ENCODE assay signal across 11 cellular contexts in genomic region chr11:83008581-83008923, GRCh38.
DNase-seq lines count a peak whose midpoint lies in the region; TF ChIP-seq lines count a peak whose summit lies in the region.
"Had no signal": no experiment of that assay in that cellular context is flagged by ENCODE, and none has a peak within 500 bp of the region (broad histone marks: within the 10 kb centered on the region; RNA-seq: fewer than 3 reads in every experiment).

No MANE protein-coding gene starts in this region.

- DNase-seq in ACHN (peak; percentile 20), HS-27A (ENCODE audit: low read depth) (peak; percentile 59), activated T-cell treated with anti-CD3 and anti-CD28 coated beads for 4 hours (no peak), epidermal melanocyte (ENCODE audit: insufficient read length, low spot score) (no peak), GM13976 (ENCODE audit: low spot score) (no peak)
- no peak for DNase-seq in stimulated activated naive CD4-positive, alpha-beta T cell (lab: John Stamatoyannopoulos, UW)
- DNase-seq: NCI-H2171 treated with DMSO at 0.1 percent for 48 hours, SHP77 treated with DMSO at 0.1 percent for 48 hours had no signal

- peaks cover 0 to 2% (median 0%) of the 10 kb centered on the region in 5 experiments for H3K9me3 Mint-ChIP-seq in brain

- in situ Hi-C loops in ACHN (cut with HindIII; ENCODE audit: low pct_ligation_motif_present, low pct_unique_long_range_greater_than_20kb, low sequenced_read_pairs): no loop called here
- in situ Hi-C loops in GM13976 (cut with MboI; ENCODE audit: low sequenced_read_pairs, unreplicated experiment): no loop called here

- no peaks in the 10 kb centered on the region for H3K27me3 ChIP-seq in layer of hippocampus (ENCODE audit: control insufficient read depth, insufficient read depth, low read length)
- H3K27me3 ChIP-seq: BE2C had no signal

- H3K36me3 Mint-ChIP-seq in brain: peaks cover 11% of the 10 kb centered on the region

- peak overlapping the region in 3 of 5 experiments; percentile 17 to 87 (median 76) for H3K27ac Mint-ChIP-seq in brain

- peaks cover 58% of the 10 kb centered on the region for H3K4me1 Mint-ChIP-seq in brain

- H3K4me3 Mint-ChIP-seq in brain: no peak overlapping the region

- TF ChIP-seq CTCF in brain (conservative IDR thresholded peaks at IDR 0.05) (no peak), GM13976 (IDR thresholded peaks at IDR 0.05; ENCODE audit: borderline replicate concordance, control extremely low read depth, extremely low read depth, insufficient read depth, missing control alignments) (no peak)

- no peaks in the 10 kb centered on the region for H3K27me3 Mint-ChIP-seq in brain

- peak overlapping the region; percentile 80 for H3K27ac ChIP-seq in layer of hippocampus (ENCODE audit: low read depth, low read length)

Comparison
In these comparisons a context has a peak if more than half of its experiments do, and no peak if none do; other contexts are left out.
1. DNase-seq: peak in ACHN (single experiment) and HS-27A (single experiment); none in activated T-cell treated with anti-CD3 and anti-CD28 coated beads for 4 hours (single experiment), epidermal melanocyte (single experiment), GM13976 (single experiment) and stimulated activated naive CD4-positive, alpha-beta T cell (0 of 6).